ENCODE assay signal across 1 cellular context in genomic region chr4:123338715-123339114, GRCh38.
TF ChIP-seq lines count a peak whose summit lies in the region.

No MANE protein-coding gene starts in this region.

TF ChIP-seq in IMR-90, 13 proteins besides CTCF, POLR2A, EP300 and RAD21 (continued from another document):
- TF ChIP-seq NFE2L2 (IDR thresholded peaks at IDR 0.05; ENCODE audit: low read depth, low read length) (no peak), RCOR1 (IDR thresholded peaks at IDR 0.05; ENCODE audit: insufficient replicate concordance, low read length) (no peak), BHLHE40 (IDR thresholded peaks at IDR 0.05; ENCODE audit: low read depth, low read length) (no peak)
